Comparison of ENCODE assay signal across 18 cellular contexts in the genomic region with DNA sequence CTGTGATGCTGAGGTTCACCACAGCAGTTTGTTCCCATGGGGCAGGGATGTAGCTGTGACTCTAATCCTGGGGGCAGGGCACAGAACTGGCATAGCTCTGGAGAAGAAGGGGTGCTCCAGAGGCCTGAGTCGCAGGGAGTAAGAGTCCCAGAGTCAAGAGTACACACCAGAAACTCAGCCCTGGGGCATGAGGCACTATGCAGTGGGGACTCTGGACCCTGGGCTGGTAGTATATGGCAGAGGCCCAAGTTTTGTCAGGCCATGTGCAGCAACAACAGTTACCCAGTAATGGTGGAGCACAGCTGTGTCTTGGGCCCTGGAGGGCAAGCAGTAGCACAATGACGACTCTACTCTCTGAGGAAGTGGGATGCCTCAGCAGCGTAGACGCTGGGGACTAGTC. TPM values are rescaled to one million over a fixed set of nuclear protein-coding genes. Genes with fewer than 3 reads are reported as not detected.
DNase-seq lines count a peak whose midpoint lies in the region; ATAC-seq and TF ChIP-seq lines count a peak whose summit lies in the region.
"Had no signal": no experiment of that assay in that cellular context is flagged by ENCODE, and none has a peak within 500 bp of the region (broad histone marks: within the 10 kb centered on the region; RNA-seq: fewer than 3 reads in every experiment).

No MANE protein-coding gene starts in this region.

- peaks cover 21 to 44% (median 25%) of the 10 kb centered on the region in 3 experiments for H3K36me3 Mint-ChIP-seq in H9 (ENCODE audit: insufficient read depth in 1 of 3, low read depth in 3 of 3)

- H3K14ac ChIP-seq in H9 (ENCODE audit: insufficient read depth, low read length): no peak overlapping the region

- H4K91ac ChIP-seq in H9 (ENCODE audit: insufficient read length, low read depth, low read length): no peak overlapping the region

- no peak overlapping the region for H2BK120ac ChIP-seq in H9 (ENCODE audit: low read depth, low read length, poor library complexity, severe bottlenecking)

- TF ChIP-seq POLR2A in spleen (IDR thresholded peaks at IDR 0.05) (no peak), lower leg skin (IDR thresholded peaks at IDR 0.05) (no peak)

- no peak overlapping the region for H3K18ac ChIP-seq in H9 (ENCODE audit: insufficient read length, low read depth, low read length)

- no peaks in the 10 kb centered on the region for H4K20me1 ChIP-seq in H9 (ENCODE audit: control insufficient read depth, insufficient read depth, insufficient read length)
- H4K20me1 ChIP-seq in osteoblast (ENCODE audit: insufficient read depth, low read length): no peaks in the 10 kb centered on the region
- H4K20me1 ChIP-seq: BLaER1 had no signal

- no peak overlapping the region for H3K4me3 Mint-ChIP-seq in H9
- H3K4me3 Mint-ChIP-seq: CD4-positive, CD25-positive, alpha-beta regulatory T cell; CD8-positive, alpha-beta T cell; GM23338 had no signal

- no peaks in the 10 kb centered on the region for H3K79me2 ChIP-seq in H9 (ENCODE audit: insufficient read depth, low read length)
- no peaks in the 10 kb centered on the region for H3K79me2 ChIP-seq in osteoblast (ENCODE audit: insufficient read depth, low read length)

- no peak overlapping the region for H3K4me3 ChIP-seq in osteoblast (ENCODE audit: insufficient read depth, low read length)
- no peak overlapping the region for H3K4me3 ChIP-seq in spleen
- no peak overlapping the region for H3K4me3 ChIP-seq in lower leg skin (ENCODE audit: low read depth, poor library complexity, severe bottlenecking)
- H3K4me3 ChIP-seq: BLaER1, GM12878, GM23338, HAP-1 had no signal

- no peaks in the 10 kb centered on the region for H3K27me3 ChIP-seq in H9 (ENCODE audit: insufficient read depth, low read length)
- H3K27me3 ChIP-seq in osteoblast (ENCODE audit: insufficient read depth, low read length): no peaks in the 10 kb centered on the region
- H3K27me3 ChIP-seq in spleen (replicated peaks in 1 of 7): no peaks in the 10 kb centered on the region
- H3K27me3 ChIP-seq: BLaER1 had no signal

- no peaks in the 10 kb centered on the region for H3K27me3 Mint-ChIP-seq in H9 (ENCODE audit: low read depth)
- H3K27me3 Mint-ChIP-seq: CD4-positive, CD25-positive, alpha-beta regulatory T cell had no signal

- no peak overlapping the region for H2AK5ac ChIP-seq in H9 (ENCODE audit: insufficient read length, low read length)

- H3K4me1 Mint-ChIP-seq in H9: no peaks in the 10 kb centered on the region
- H3K4me1 Mint-ChIP-seq: GM23338 had no signal

- no peak overlapping the region for H2AFZ ChIP-seq in H9 (ENCODE audit: low read length)
- no peak overlapping the region for H2AFZ ChIP-seq in osteoblast (ENCODE audit: low read length)
- H2AFZ ChIP-seq: GM23338 had no signal

- ATAC-seq in left colon: peak; percentile 13
- ATAC-seq: CD8-positive, alpha-beta T cell; GM12878; GM23338 had no signal

- no peak overlapping the region for H2BK5ac ChIP-seq in H9 (ENCODE audit: insufficient read length, low read length)

- H3K4me1 ChIP-seq in H9 (ENCODE audit: insufficient read depth, low read length) (no peaks in the 10 kb centered on the region), osteoblast (ENCODE audit: insufficient read depth, low read length) (no peaks in the 10 kb centered on the region), spleen (no peaks in the 10 kb centered on the region)
- H3K4me1 ChIP-seq: BLaER1, HAP-1 had no signal

- intact Hi-C loops in left colon (cut with DNase I, micrococcal nuclease): no loop called here
- intact Hi-C loops in spleen (cut with DNase I; ENCODE audit: low total_unique reads): no loop called here
- intact Hi-C loops in lower leg skin (cut with DNase I; ENCODE audit: low total_unique reads): no loop called here

- H3K56ac ChIP-seq in H9 (ENCODE audit: insufficient read length, low read depth, low read length): no peak overlapping the region

- H3K36me3 ChIP-seq in osteoblast (ENCODE audit: insufficient read depth, low read length): no peaks in the 10 kb centered on the region
- peaks cover 0 to 77% (median 2%) of the 10 kb centered on the region in 6 donors for H3K36me3 ChIP-seq in spleen
- H3K36me3 ChIP-seq: HAP-1 had no signal

- H3K23ac ChIP-seq in H9 (ENCODE audit: insufficient read length, low read depth, low read length): no peak overlapping the region

- H4K5ac ChIP-seq in H9 (ENCODE audit: insufficient read length, low read depth, low read length): no peak overlapping the region

- H3K4ac ChIP-seq in H9 (ENCODE audit: low read depth, low read length): no peak overlapping the region

- H4K8ac ChIP-seq in H9 (replicated peaks; ENCODE audit: insufficient read length, low read depth, low read length): no peak overlapping the region

- H3K9me3 ChIP-seq in H9 (ENCODE audit: control insufficient read depth, low read depth, low read length) (no peaks in the 10 kb centered on the region), osteoblast (ENCODE audit: low read depth, low read length) (no peaks in the 10 kb centered on the region), spleen (peaks cover 9 to 53% (median 49%) of the 10 kb centered on the region in 8 donors)

- H3K27ac Mint-ChIP-seq in H9: peak overlapping the region in 2 of 3 experiments; percentile 39 to 55; a peak in 2 of 7 replicates
- H3K27ac Mint-ChIP-seq: CD4-positive, CD25-positive, alpha-beta regulatory T cell; CD8-positive, alpha-beta T cell; GM23338 had no signal

- H3K9ac ChIP-seq in H9 (ENCODE audit: extremely low read depth, insufficient read length, low read length): no peak overlapping the region
- H3K9ac ChIP-seq: BLaER1 had no signal

- no peak overlapping the region for H3K27ac ChIP-seq in H9 (ENCODE audit: insufficient read length, low read depth, low read length)
- H3K27ac ChIP-seq in osteoblast (ENCODE audit: low read depth, low read length): no peak overlapping the region
- no peak overlapping the region for H3K27ac ChIP-seq in spleen
- H3K27ac ChIP-seq: BLaER1, C4-2B had no signal

- WGBS in H9 (ENCODE audit: extremely low coverage, insufficient read length, low lambda C conversion rate): no CpG with 5 or more reads among the region's 4 CpGs
- 92 to 99% (median 97%) methylated on average over 4 of the region's 4 CpGs for WGBS in spleen, 5 donors
- WGBS in lower leg skin, 2 donors: 98 to 100% methylated on average over 4 of the region's 4 CpGs

- H3K4me2 ChIP-seq in H9 (ENCODE audit: insufficient read depth, insufficient read length, low read length) (no peak overlapping the region), osteoblast (ENCODE audit: insufficient read depth, low read length) (no peak overlapping the region)
- H3K4me2 ChIP-seq: BLaER1, GM23338 had no signal

- H2BK20ac ChIP-seq in H9 (ENCODE audit: low read depth, low read length, poor library complexity, severe bottlenecking): no peak overlapping the region

- H2BK12ac ChIP-seq in H9 (ENCODE audit: insufficient read length, low read depth, low read length): no peak overlapping the region

- no peaks in the 10 kb centered on the region for H3K23me2 ChIP-seq in H9 (ENCODE audit: insufficient read length, low read depth, low read length, poor library complexity, severe bottlenecking)

- DNase-seq in H9 (no peak), left colon (no peak), osteoblast (ENCODE audit: insufficient read length, low spot score, missing footprints) (peak; percentile 18), spleen (peak; percentile 58), COR-L47 (lab: John Stamatoyannopoulos, UW) (no peak), NCI-H146 (lab: John Stamatoyannopoulos, UW) (no peak), lower leg skin (ENCODE audit: low spot score in 2 of 2) (no peak)
- DNase-seq: CD4-positive, CD25-positive, alpha-beta regulatory T cell; CD8-positive, alpha-beta T cell; DMS 273 treated with DMSO at 0.1 percent for 48 hours; DMS79; EL; GDM1 had no signal

- H3K9me3 Mint-ChIP-seq in H9: peaks cover 38 to 39% of the 10 kb centered on the region in 2 experiments

- no peak overlapping the region for H3T11ph ChIP-seq in H9 (ENCODE audit: low read length)

- TF ChIP-seq CTCF in H9 (conservative IDR thresholded peaks at IDR 0.05): no peak
- TF ChIP-seq CTCF in osteoblast (IDR thresholded peaks at IDR 0.05; ENCODE audit: extremely low read depth, low read depth, low read length): no peak
- no peak for TF ChIP-seq CTCF in spleen (IDR thresholded peaks at IDR 0.05 in 8 of 11, conservative IDR thresholded peaks at IDR 0.05 in 3 of 11)
- TF ChIP-seq CTCF in lower leg skin (IDR thresholded peaks at IDR 0.05): no peak

- no peak overlapping the region for H2BK15ac ChIP-seq in H9 (ENCODE audit: low read depth, low read length)

- H3K79me1 ChIP-seq in H9 (ENCODE audit: insufficient read depth, low read depth, low read length, poor library complexity, severe bottlenecking): no peaks in the 10 kb centered on the region

RNA-seq across cellular contexts. Expression of a gene that starts 42.9 kb away (rescaled TPM):
- total RNA-seq in H9 (2021) (14.5 and 17.1 TPM in 2 replicates), left colon (10 to 100 TPM; 21.7 to 25.7 TPM), osteoblast (22.4 and 25.0 TPM in 2 replicates), spleen (10 to 100 TPM in 3 of 7 donors, 1 to 10 TPM in 4; 5.2 to 12.1 (median 9.4) TPM), lower leg skin (10 to 100 TPM in 1 of 4 donors, 1 to 10 TPM in 3; 5.6 to 11.3 (median 9.4) TPM)
- polyA plus RNA-seq in spleen: 1 to 10 TPM; 3.1 to 4.5 (median 3.9) TPM

Comparison
In these comparisons a context has a peak if more than half of its experiments do, and no peak if none do; other contexts are left out.
1. DNase-seq: peak in osteoblast (single experiment) and spleen (single experiment); none in H9 (single experiment), left colon (0 of 2), COR-L47 (single experiment), NCI-H146 (single experiment) and lower leg skin (0 of 2).